1 cellular context compared by ENCODE assay signal in genomic region chr4:56978750-56979303, GRCh38.
A peak's percentile ranks its signal among the peaks of the same experiment; 100 is the strongest.
TF ChIP-seq lines count a peak whose summit lies in the region.

Gene POLR2B, plus strand, starts transcription at chr4:56978896. Its CDS starts 90 bp downstream, at chr4:56978986.

TF ChIP-seq in HepG2, 621 proteins besides CTCF, POLR2A, EP300 and RAD21 (continued from another document and continues in another):
- TF ChIP-seq MNT (IDR thresholded peaks at IDR 0.05) (peak; percentile 39; the same call in 1 of the 2 replicates), ARID2 (CRISPR knock-in tag; IDR thresholded peaks at IDR 0.05; ENCODE audit: borderline replicate concordance) (no peak), ZNF652 (CRISPR knock-in tag; IDR thresholded peaks at IDR 0.05; ENCODE audit: borderline replicate concordance, low read depth) (no peak), ZFP36 (IDR thresholded peaks at IDR 0.05; ENCODE audit: borderline replicate concordance, low read depth, low read length, partially characterized antibody) (no peak), FOXK1 (CRISPR knock-in tag; IDR thresholded peaks at IDR 0.05; ENCODE audit: borderline replicate concordance, low read depth) (no peak), STAT6 (CRISPR knock-in tag; IDR thresholded peaks at IDR 0.05; ENCODE audit: borderline replicate concordance) (no peak), REXO4 (CRISPR knock-in tag; IDR thresholded peaks at IDR 0.05; ENCODE audit: borderline replicate concordance) (no peak), PRMT3 (CRISPR knock-in tag; IDR thresholded peaks at IDR 0.05; ENCODE audit: borderline replicate concordance, low read depth) (no peak), SOX5 (CRISPR knock-in tag; IDR thresholded peaks at IDR 0.05; ENCODE audit: borderline replicate concordance) (peak; percentile 27; the same call in 1 of the 2 replicates), GZF1 (CRISPR knock-in tag; IDR thresholded peaks at IDR 0.05) (no peak), ZNF772 (CRISPR knock-in tag; IDR thresholded peaks at IDR 0.05) (no peak), RCOR2 (CRISPR knock-in tag; IDR thresholded peaks at IDR 0.05) (no peak), ZNF101 (CRISPR knock-in tag; IDR thresholded peaks at IDR 0.05; ENCODE audit: borderline replicate concordance, low read depth) (no peak), ZNF382 (CRISPR knock-in tag; IDR thresholded peaks at IDR 0.05; ENCODE audit: borderline replicate concordance) (no peak), BCLAF1 (IDR thresholded peaks at IDR 0.05) (no peak), ZFP82 (CRISPR knock-in tag; IDR thresholded peaks at IDR 0.05; ENCODE audit: borderline replicate concordance) (no peak), MLXIP (CRISPR knock-in tag; IDR thresholded peaks at IDR 0.05; ENCODE audit: borderline replicate concordance) (no peak), BRCA1 (CRISPR knock-in tag; IDR thresholded peaks at IDR 0.05) (no peak), TP53 (CRISPR knock-in tag; conservative IDR thresholded peaks at IDR 0.05) (no peak), NFRKB (IDR thresholded peaks at IDR 0.05) (no peak), CHCHD3 (CRISPR knock-in tag; IDR thresholded peaks at IDR 0.05) (no peak), ZNF816 (CRISPR knock-in tag; IDR thresholded peaks at IDR 0.05; ENCODE audit: borderline replicate concordance) (no peak), ZNF614 (CRISPR knock-in tag; IDR thresholded peaks at IDR 0.05; ENCODE audit: borderline replicate concordance) (no peak), MEIS1 (CRISPR knock-in tag; IDR thresholded peaks at IDR 0.05; ENCODE audit: borderline replicate concordance) (no peak), RXRA (CRISPR knock-in tag; IDR thresholded peaks at IDR 0.05) (0 out of 2 replicates have a peak, but pooled peaks have one; percentile 24), HNRNPH1 (optimal IDR thresholded peaks at IDR 0.05; ENCODE audit: low read depth, low read length) (no peak), ARID3A (IDR thresholded peaks at IDR 0.05; ENCODE audit: low read depth, low read length) (no peak; the same call in 1 of the 2 replicates), MEIS2 (CRISPR knock-in tag; IDR thresholded peaks at IDR 0.05) (no peak; the same call in 1 of the 2 replicates), NR0B2 (CRISPR knock-in tag; IDR thresholded peaks at IDR 0.05) (no peak; the same call in 1 of the 2 replicates), THYN1 (CRISPR knock-in tag; IDR thresholded peaks at IDR 0.05; ENCODE audit: borderline replicate concordance, low read depth) (no peak), ZNF362 (CRISPR knock-in tag; IDR thresholded peaks at IDR 0.05; ENCODE audit: borderline replicate concordance) (no peak), ZNF574 (CRISPR knock-in tag; IDR thresholded peaks at IDR 0.05) (peak; percentile 47), NR1H2 (CRISPR knock-in tag; IDR thresholded peaks at IDR 0.05; ENCODE audit: borderline replicate concordance, low read depth) (no peak), SOX13 (IDR thresholded peaks at IDR 0.05) (no peak), SOX13 (CRISPR knock-in tag; conservative IDR thresholded peaks at IDR 0.05 in 1 of 2, IDR thresholded peaks at IDR 0.05 in 1 of 2) (no peak; a peak in 1 of 4 replicates), TMF1 (CRISPR knock-in tag; IDR thresholded peaks at IDR 0.05; ENCODE audit: low read depth) (no peak), KLF16 (CRISPR knock-in tag; IDR thresholded peaks at IDR 0.05) (no peak), ZNF766 (CRISPR knock-in tag; IDR thresholded peaks at IDR 0.05; ENCODE audit: borderline replicate concordance) (no peak), ELF1 (CRISPR knock-in tag; IDR thresholded peaks at IDR 0.05) (peak; percentile 81), GRHL1 (CRISPR knock-in tag; conservative IDR thresholded peaks at IDR 0.05) (no peak), ZNF776 (CRISPR knock-in tag; IDR thresholded peaks at IDR 0.05) (no peak), GATAD2A (CRISPR knock-in tag; IDR thresholded peaks at IDR 0.05) (peak; percentile 34; the same call in 1 of the 2 replicates)
